In genomic region chr10:73953665-73954064, GRCh38 we compare ENCODE assay signal across 18 cellular contexts. TPM values are rescaled to one million over a fixed set of nuclear protein-coding genes. Genes with fewer than 3 reads are reported as not detected.
DNase-seq lines count a peak whose midpoint lies in the region; ATAC-seq and TF ChIP-seq lines count a peak whose summit lies in the region.
"Had no signal": no experiment of that assay in that cellular context is flagged by ENCODE, and none has a peak within 500 bp of the region (broad histone marks: within the 10 kb centered on the region; RNA-seq: fewer than 3 reads in every experiment).

No MANE protein-coding gene starts in this region.

- no peaks in the 10 kb centered on the region for H3K36me3 Mint-ChIP-seq in natural killer cell treated with Interleukin-12 subunit alpha and Interleukin-12 subunit beta and Interleukin-15 and Interleukin-18, amount 100 ng/mL, for 72 hours
- no peaks in the 10 kb centered on the region for H3K36me3 Mint-ChIP-seq in natural killer cell
- H3K36me3 Mint-ChIP-seq: IgD-negative memory B cell had no signal

- no peaks in the 10 kb centered on the region for H3K79me2 ChIP-seq in fibroblast of lung (ENCODE audit: control insufficient read depth, insufficient read depth, low read length)

- H2AFZ ChIP-seq in fibroblast of lung (ENCODE audit: low read length) = no peak overlapping the region

- ATAC-seq in natural killer cell treated with Interleukin-12 subunit alpha and Interleukin-12 subunit beta and Interleukin-15 and Interleukin-18, amount 100 ng/mL, for 72 hours = peak; percentile 26 to 37
- no peak for ATAC-seq in natural killer cell
- ATAC-seq in GM21447 (IDR thresholded peaks at IDR 0.05; ENCODE audit: unreplicated experiment) = no peak

- no peak overlapping the region for H3K4me3 ChIP-seq in fibroblast of lung (replicated peaks in 1 of 4; ENCODE audit: control extremely low read depth in 1 of 4, insufficient read depth in 1 of 4, low read depth in 3 of 4, low read length in 4 of 4)
- H3K4me3 ChIP-seq: smooth muscle cell, vagina had no signal

- H3K9me3 ChIP-seq in fibroblast of lung (ENCODE audit: control insufficient read depth, insufficient read depth, low read depth, low read length) = no peaks in the 10 kb centered on the region
- H3K9me3 ChIP-seq: vagina had no signal

- intact Hi-C loops in natural killer cell (cut with micrococcal nuclease) = no loop called here

- no peak overlapping the region for H3K4me3 Mint-ChIP-seq in natural killer cell treated with Interleukin-12 subunit alpha and Interleukin-12 subunit beta and Interleukin-15 and Interleukin-18, amount 100 ng/mL, for 72 hours
- no peak overlapping the region for H3K4me3 Mint-ChIP-seq in natural killer cell
- H3K4me3 Mint-ChIP-seq: activated CD4-positive, alpha-beta T cell treated with anti-CD3 and anti-CD28 coated beads, Interleukin-2, amount 10 ng/mL, durations not matched to agents 24 days and 14 days; IgD-negative memory B cell had no signal

- no peaks in the 10 kb centered on the region for H3K36me3 ChIP-seq in fibroblast of lung (ENCODE audit: control insufficient read depth, insufficient read depth, low read length)
- H3K36me3 ChIP-seq: vagina had no signal

- no peak for DNase-seq in natural killer cell treated with Interleukin-12 subunit alpha and Interleukin-12 subunit beta and Interleukin-15 and Interleukin-18, amount 100 ng/mL, for 72 hours (ENCODE audit: low spot score)
- DNase-seq in natural killer cell (no peak), RPMI7951 (ENCODE audit: low read depth) (peak; percentile 94), fibroblast of lung (ENCODE audit: low read depth in 2 of 2) (peak; percentile 73 to 93), SK-N-DZ (ENCODE audit: low spot score) (no peak), NCI-H128 (lab: John Stamatoyannopoulos, UW; ENCODE audit: unreplicated experiment) (no peak)
- no peak for DNase-seq in activated naive CD4-positive, alpha-beta T cell (lab: John Stamatoyannopoulos, UW)
- DNase-seq: activated CD4-positive, alpha-beta T cell treated with anti-CD3 and anti-CD28 coated beads, Interleukin-2, amount 10 ng/mL, durations not matched to agents 24 days and 14 days; activated effector memory CD4-positive, alpha-beta T cell treated with Interleukin-2 at 50 U/mL for 16 hours; EL; mesendoderm; NCI-H1930; occipital lobe; SW 1271 had no signal

- no peaks in the 10 kb centered on the region for H3K27me3 Mint-ChIP-seq in natural killer cell treated with Interleukin-12 subunit alpha and Interleukin-12 subunit beta and Interleukin-15 and Interleukin-18, amount 100 ng/mL, for 72 hours
- no peaks in the 10 kb centered on the region for H3K27me3 Mint-ChIP-seq in natural killer cell (ENCODE audit: low read depth in 2 of 2)
- H3K27me3 Mint-ChIP-seq: IgD-negative memory B cell had no signal

- peak overlapping the region; percentile 10 to 27 for H3K27ac Mint-ChIP-seq in natural killer cell treated with Interleukin-12 subunit alpha and Interleukin-12 subunit beta and Interleukin-15 and Interleukin-18, amount 100 ng/mL, for 72 hours
- peak overlapping the region in 1 of 2 donors; percentile 39 for H3K27ac Mint-ChIP-seq in natural killer cell
- H3K27ac Mint-ChIP-seq: activated CD4-positive, alpha-beta T cell treated with anti-CD3 and anti-CD28 coated beads, Interleukin-2, amount 10 ng/mL, durations not matched to agents 24 days and 14 days had no signal

- H3K9me3 Mint-ChIP-seq in natural killer cell treated with Interleukin-12 subunit alpha and Interleukin-12 subunit beta and Interleukin-15 and Interleukin-18, amount 100 ng/mL, for 72 hours = no peaks in the 10 kb centered on the region
- no peaks in the 10 kb centered on the region for H3K9me3 Mint-ChIP-seq in natural killer cell
- H3K9me3 Mint-ChIP-seq: activated CD4-positive, alpha-beta T cell treated with anti-CD3 and anti-CD28 coated beads, Interleukin-2, amount 10 ng/mL, durations not matched to agents 24 days and 14 days; IgD-negative memory B cell had no signal

- H3K4me1 Mint-ChIP-seq in natural killer cell treated with Interleukin-12 subunit alpha and Interleukin-12 subunit beta and Interleukin-15 and Interleukin-18, amount 100 ng/mL, for 72 hours (ENCODE audit: low read depth in 2 of 2) = peaks cover 31 to 32% of the 10 kb centered on the region in 2 donors
- peaks cover 33 to 44% of the 10 kb centered on the region in 2 donors for H3K4me1 Mint-ChIP-seq in natural killer cell

- TF ChIP-seq CTCF in natural killer cell (IDR thresholded peaks at IDR 0.05) (no peak), fibroblast of lung (conservative IDR thresholded peaks at IDR 0.05 in 1 of 2, IDR thresholded peaks at IDR 0.05 in 1 of 2; ENCODE audit: low read depth in 1 of 2, low read length in 2 of 2) (no peak)

- no peaks in the 10 kb centered on the region for H4K20me1 ChIP-seq in fibroblast of lung (ENCODE audit: control insufficient read depth, extremely low read depth, insufficient read depth, low read length)

- no peak overlapping the region for H3K9ac ChIP-seq in fibroblast of lung (ENCODE audit: insufficient read depth, low read length)

- peaks cover 9% of the 10 kb centered on the region for H3K4me1 ChIP-seq in fibroblast of lung (ENCODE audit: control insufficient read depth, extremely low read depth, insufficient read depth, low read length)

- no peak overlapping the region for H3K27ac ChIP-seq in fibroblast of lung (ENCODE audit: insufficient read depth, low read length)
- H3K27ac ChIP-seq: vagina had no signal

- no peaks in the 10 kb centered on the region for H3K27me3 ChIP-seq in fibroblast of lung (ENCODE audit: control insufficient read depth, insufficient read depth, low read length)
- H3K27me3 ChIP-seq: vagina had no signal

- H3K4me2 ChIP-seq in fibroblast of lung (ENCODE audit: extremely low read depth, insufficient read depth, low read length) = no peak overlapping the region
- H3K4me2 ChIP-seq: smooth muscle cell had no signal

RNA-seq across cellular contexts. Expression of gene PLAU, which starts 42.7 kb away (rescaled TPM):
- total RNA-seq in natural killer cell treated with Interleukin-12 subunit alpha and Interleukin-12 subunit beta and Interleukin-15 and Interleukin-18, amount 100 ng/mL, for 72 hours = not detected
- 1 to 10 TPM in 1 of 3 donors, under 1 TPM in 2; 0.12 to 1.6 (median 0.32) TPM for total RNA-seq in natural killer cell
- total RNA-seq in RPMI7951 (2014; rRNA removed; shearing (Covaris generic)) = 173 and 188 TPM in 2 replicates
- 60.1 and 93.6 TPM in 2 replicates for total RNA-seq in fibroblast of lung
- 98.9 and 332 TPM in 2 replicates for polyA plus RNA-seq in fibroblast of lung
- polyA plus RNA-seq in fibroblast of lung (2012) = 90.2 and 305 TPM in 2 replicates
- 90.1 and 281 TPM in 2 replicates for polyA minus RNA-seq in fibroblast of lung (ENCODE audit: low replicate concordance)
- polyA plus RNA-seq in SK-N-DZ (2014; cell fraction: cytosol; rRNA removed) = 0.06 TPM in 1 of 2 replicates, not detected in the other
- polyA plus RNA-seq in SK-N-DZ (2014; cell fraction: nucleus; rRNA removed) = not detected in 2 replicates
- polyA plus RNA-seq: IgD-negative memory B cell had no signal

RNA-seq across cellular contexts. Expression of gene VCL, which starts 44.3 kb away (rescaled TPM):
- total RNA-seq in natural killer cell treated with Interleukin-12 subunit alpha and Interleukin-12 subunit beta and Interleukin-15 and Interleukin-18, amount 100 ng/mL, for 72 hours = 10 to 100 TPM; 42.1 to 51.4 TPM
- 100 to 1,000 TPM; 121 to 145 (median 122) TPM for total RNA-seq in natural killer cell
- 62.7 and 66.2 TPM in 2 replicates for total RNA-seq in RPMI7951 (2014; rRNA removed; shearing (Covaris generic))
- total RNA-seq in fibroblast of lung = 129 and 161 TPM in 2 replicates
- 255 and 316 TPM in 2 replicates for polyA plus RNA-seq in fibroblast of lung
- 209 and 287 TPM in 2 replicates for polyA plus RNA-seq in fibroblast of lung (2012)
- polyA minus RNA-seq in fibroblast of lung (ENCODE audit: low replicate concordance) = 231 and 233 TPM in 2 replicates
- 20.3 and 26.1 TPM in 2 replicates for polyA plus RNA-seq in SK-N-DZ (2014; cell fraction: cytosol; rRNA removed)
- polyA plus RNA-seq in SK-N-DZ (2014; cell fraction: nucleus; rRNA removed) = 16.2 and 20.0 TPM in 2 replicates

Comparison
In these comparisons a context has a peak if more than half of its experiments do, and no peak if none do; other contexts are left out.
1. ATAC-seq: peak in natural killer cell treated with Interleukin-12 subunit alpha and Interleukin-12 subunit beta and Interleukin-15 and Interleukin-18, amount 100 ng/mL, for 72 hours (2 of 2); none in natural killer cell (0 of 3) and GM21447 (single experiment).
2. DNase-seq: peak in RPMI7951 (single experiment) and fibroblast of lung (2 of 2); none in natural killer cell treated with Interleukin-12 subunit alpha and Interleukin-12 subunit beta and Interleukin-15 and Interleukin-18, amount 100 ng/mL, for 72 hours (single experiment), natural killer cell (single experiment), SK-N-DZ (single experiment), NCI-H128 (single experiment) and activated naive CD4-positive, alpha-beta T cell (0 of 4).
3. RNA of gene PLAU, which starts 42.7 kb away (total RNA-seq): 173 to 188 TPM in RPMI7951 and 60.1 to 93.6 TPM in fibroblast of lung; not detected in natural killer cell treated with Interleukin-12 subunit alpha and Interleukin-12 subunit beta and Interleukin-15 and Interleukin-18, amount 100 ng/mL, for 72 hours and 0.12 to 1.6 TPM in natural killer cell; every median in the first group is over 10 times any median in the second.